Comparison of ENCODE assay signal across 11 cellular contexts in the genomic region with DNA sequence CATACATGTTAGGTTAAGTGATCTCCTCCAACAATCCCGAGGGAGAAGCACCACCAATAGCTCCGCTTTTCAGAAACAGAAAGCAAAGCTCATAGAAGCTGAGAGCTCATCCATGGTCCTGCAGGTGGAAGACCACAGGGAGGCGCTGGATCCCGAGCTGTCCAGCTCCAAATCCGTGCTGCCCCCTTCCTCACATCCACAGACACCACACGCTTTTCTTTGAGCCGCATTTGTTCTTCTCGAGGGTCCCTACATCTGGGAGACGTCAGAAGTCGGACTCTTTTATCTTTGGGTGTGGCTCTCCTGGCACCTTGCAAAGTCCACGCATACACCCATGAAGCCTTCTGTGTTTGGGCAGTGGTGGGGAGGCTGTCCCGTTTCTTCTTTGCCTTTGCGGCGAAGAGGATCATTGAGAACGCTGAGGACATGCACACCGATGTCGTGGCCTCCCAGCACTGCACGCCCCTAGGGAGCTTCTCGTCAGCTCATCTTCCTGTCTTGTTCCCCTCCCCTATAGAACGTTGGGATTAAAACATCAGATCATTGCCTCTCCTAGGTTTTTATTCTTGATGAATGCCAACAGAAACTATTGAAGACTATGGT.
DNase-seq lines count a peak whose midpoint lies in the region; TF ChIP-seq lines count a peak whose summit lies in the region.
"Had no signal": no experiment of that assay in that cellular context is flagged by ENCODE, and none has a peak within 500 bp of the region (broad histone marks: within the 10 kb centered on the region; RNA-seq: fewer than 3 reads in every experiment).

No MANE protein-coding gene starts in this region.

- H3K9ac ChIP-seq in BLaER1 (no peak overlapping the region), colonic mucosa (ENCODE audit: low read depth in 2 of 2, low read length in 2 of 2) (no peak overlapping the region)

- no peaks in the 10 kb centered on the region for H4K20me1 ChIP-seq in BLaER1

- H3K27ac ChIP-seq in BLaER1, result no peak overlapping the region
- H3K27ac ChIP-seq in iPS DF 6.9 (ENCODE audit: low read length), result no peak overlapping the region
- H3K27ac ChIP-seq in colonic mucosa, result no peak overlapping the region

- H3K27me3 ChIP-seq in BLaER1, result no peaks in the 10 kb centered on the region
- no peaks in the 10 kb centered on the region for H3K27me3 ChIP-seq in iPS DF 6.9 (ENCODE audit: control insufficient read depth, insufficient read depth, low read length)
- H3K27me3 ChIP-seq in colonic mucosa, result no peaks in the 10 kb centered on the region

- H3K36me3 ChIP-seq in BLaER1 (no peaks in the 10 kb centered on the region), iPS DF 6.9 (ENCODE audit: control insufficient read depth, insufficient read depth, low read length) (no peaks in the 10 kb centered on the region), colonic mucosa (no peaks in the 10 kb centered on the region)

- DNase-seq in GM20000 (ENCODE audit: low spot score), result no peak
- peak; percentile 14 for DNase-seq in OCI-M1 (lab: John Stamatoyannopoulos, UW)
- DNase-seq in iPS DF 6.9 (ENCODE audit: low read depth, low spot score), result peak; percentile 45
- no peak for DNase-seq in colonic mucosa
- DNase-seq in OCI-M2 (lab: John Stamatoyannopoulos, UW; ENCODE audit: unreplicated experiment), result no peak
- no peak for DNase-seq in NCI-H1930 (lab: John Stamatoyannopoulos, UW)
- no peak for DNase-seq in GDM1 (lab: John Stamatoyannopoulos, UW)
- DNase-seq: activated T-cell treated with anti-CD3 and anti-CD28 coated beads, Interleukin-2, amount 50 U/mL, for 24 hours; CD4-positive, CD25-positive, alpha-beta regulatory T cell; stimulated activated CD4-positive, alpha-beta T cell treated with anti-CD3 and anti-CD28 coated beads, Interleukin-4, amount 100 ng/mL, for 24 hours had no signal

- H3K4me2 ChIP-seq in BLaER1, result peak overlapping the region; percentile 74

- no CpG with 5 or more reads among the region's 20 CpGs for WGBS in iPS DF 6.9 (ENCODE audit: insufficient coverage, insufficient read length)

- H3K9me3 ChIP-seq in BLaER1 (peaks cover 13% of the 10 kb centered on the region), iPS DF 6.9 (ENCODE audit: control insufficient read depth, insufficient read depth, low read length) (no peaks in the 10 kb centered on the region), colonic mucosa (no peaks in the 10 kb centered on the region)

- H3K4me3 ChIP-seq in BLaER1 (no peak overlapping the region), iPS DF 6.9 (ENCODE audit: low read length) (no peak overlapping the region), colonic mucosa (no peak overlapping the region)

- H3K4me1 ChIP-seq in BLaER1, result peaks cover 16% of the 10 kb centered on the region
- H3K4me1 ChIP-seq in iPS DF 6.9 (ENCODE audit: control insufficient read depth, insufficient read depth, low read length), result no peaks in the 10 kb centered on the region; the same call in 1 of the 2 replicates
- no peaks in the 10 kb centered on the region for H3K4me1 ChIP-seq in colonic mucosa

- TF ChIP-seq CTCF in GM20000 (IDR thresholded peaks at IDR 0.05; ENCODE audit: extremely low read depth, missing control alignments), result peak; percentile 7
- TF ChIP-seq CTCF in colonic mucosa (IDR thresholded peaks at IDR 0.05), result no peak

- intact Hi-C loops in colonic mucosa (cut with DNase I), result no loop called here

Comparison
In these comparisons a context has a peak if more than half of its experiments do, and no peak if none do; other contexts are left out.
1. DNase-seq: peak in OCI-M1 (single experiment) and iPS DF 6.9 (single experiment); none in GM20000 (single experiment), colonic mucosa (single experiment), OCI-M2 (single experiment), NCI-H1930 (0 of 2) and GDM1 (single experiment).